In the genomic region with DNA sequence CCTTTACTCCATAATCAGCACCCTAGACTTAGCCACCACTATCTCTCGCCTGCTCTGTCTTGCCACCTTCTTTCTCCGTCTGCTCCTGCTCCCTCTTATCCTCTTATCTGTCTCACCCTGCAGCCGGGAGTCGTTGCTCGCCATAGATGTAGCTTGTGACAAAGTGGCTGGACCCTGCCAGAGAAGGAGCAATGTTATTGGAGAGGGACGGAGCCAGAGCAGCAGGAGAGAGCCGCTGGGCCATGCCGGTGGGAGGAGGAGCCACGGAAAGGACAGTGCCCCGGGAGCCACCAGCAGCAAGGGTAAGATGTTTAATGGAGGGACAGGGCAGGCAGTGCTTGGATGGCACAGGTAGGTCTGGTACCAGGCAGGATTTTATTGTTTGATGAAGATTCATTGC, we compare ENCODE assay signal across 1 cellular context.
TF ChIP-seq lines count a peak whose summit lies in the region.

No MANE protein-coding gene starts in this region.

TF ChIP-seq in H1, 55 proteins besides CTCF, POLR2A, EP300 and RAD21 (continued from another document):
- no peak for TF ChIP-seq TAF7 (optimal IDR thresholded peaks at IDR 0.05; ENCODE audit: borderline replicate concordance, low read depth, low read length)
- TF ChIP-seq CEBPB (IDR thresholded peaks at IDR 0.05; ENCODE audit: low read depth, low read length): no peak
- TF ChIP-seq KDM1A (IDR thresholded peaks at IDR 0.05; ENCODE audit: borderline replicate concordance, low read length): no peak
- no peak for TF ChIP-seq CTBP2 (IDR thresholded peaks at IDR 0.05; ENCODE audit: borderline replicate concordance, insufficient read depth, insufficient read length, low read length)
- TF ChIP-seq TAF1 (IDR thresholded peaks at IDR 0.05; ENCODE audit: low read depth, low read length): no peak
- TF ChIP-seq HDAC6 (IDR thresholded peaks at IDR 0.05; ENCODE audit: low read depth, low read length): no peak
- TF ChIP-seq CHD1 (IDR thresholded peaks at IDR 0.05; ENCODE audit: low read depth, low read length): no peak
- no peak for TF ChIP-seq CREB1 (IDR thresholded peaks at IDR 0.05)
- TF ChIP-seq, protein P1, sequence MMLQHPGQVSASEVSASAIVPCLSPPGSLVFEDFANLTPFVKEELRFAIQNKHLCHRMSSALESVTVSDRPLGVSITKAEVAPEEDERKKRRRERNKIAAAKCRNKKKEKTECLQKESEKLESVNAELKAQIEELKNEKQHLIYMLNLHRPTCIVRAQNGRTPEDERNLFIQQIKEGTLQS (IDR thresholded peaks at IDR 0.05; ENCODE audit: insufficient read depth, low read depth, low read length): no peak
- TF ChIP-seq SP1 (IDR thresholded peaks at IDR 0.05; ENCODE audit: low read depth, low read length): no peak
- TF ChIP-seq GABPA (IDR thresholded peaks at IDR 0.05; ENCODE audit: borderline replicate concordance, insufficient read depth, low read length): no peak
- no peak for TF ChIP-seq RFX5 (IDR thresholded peaks at IDR 0.05; ENCODE audit: borderline replicate concordance, low read depth, low read length)
- TF ChIP-seq RXRA (IDR thresholded peaks at IDR 0.05; ENCODE audit: insufficient read depth, low read depth, low read length): no peak
- no peak for TF ChIP-seq ATF2 (IDR thresholded peaks at IDR 0.05; ENCODE audit: low read length)
- no peak for TF ChIP-seq SIRT6 (IDR thresholded peaks at IDR 0.05; ENCODE audit: low read length)
